ENCODE assay signal across 11 cellular contexts in genomic region chr15:92833493-92834271, GRCh38.
DNase-seq lines count a peak whose midpoint lies in the region; ATAC-seq and TF ChIP-seq lines count a peak whose summit lies in the region.
"Had no signal": no experiment of that assay in that cellular context is flagged by ENCODE, and none has a peak within 500 bp of the region (broad histone marks: within the 10 kb centered on the region; RNA-seq: fewer than 3 reads in every experiment).

No MANE protein-coding gene starts in this region.

- H3K9me3 ChIP-seq in Peyer's patch (no peaks in the 10 kb centered on the region), esophagus (ENCODE audit: control insufficient read depth in 2 of 2, insufficient read depth in 1 of 2, low read depth in 1 of 2, low read length in 1 of 2) (no peaks in the 10 kb centered on the region), gastrocnemius medialis (no peaks in the 10 kb centered on the region)
- H3K9me3 ChIP-seq: mucosa of descending colon had no signal

- H3K27me3 ChIP-seq in Peyer's patch (no peaks in the 10 kb centered on the region), esophagus (ENCODE audit: control insufficient read depth in 1 of 2, insufficient read depth in 2 of 2, low read length in 2 of 2) (no peaks in the 10 kb centered on the region), gastrocnemius medialis (no peaks in the 10 kb centered on the region)

- TF ChIP-seq CTCF in Calu3 (IDR thresholded peaks at IDR 0.05; ENCODE audit: unreplicated experiment), result no peak
- TF ChIP-seq CTCF in Peyer's patch (IDR thresholded peaks at IDR 0.05), result no peak
- no peak for TF ChIP-seq CTCF in gastrocnemius medialis (IDR thresholded peaks at IDR 0.05 in 4 of 5, conservative IDR thresholded peaks at IDR 0.05 in 1 of 5)

- H3K4me1 ChIP-seq in Peyer's patch, result peaks cover 0 to 31% (median 13%) of the 10 kb centered on the region in 4 donors
- H3K4me1 ChIP-seq in esophagus (ENCODE audit: control insufficient read depth in 2 of 2, insufficient read depth in 2 of 2, low read length in 1 of 2), result peaks cover 0 to 6% of the 10 kb centered on the region in 2 donors
- H3K4me1 ChIP-seq in gastrocnemius medialis, result peaks cover 37 to 38% of the 10 kb centered on the region in 2 donors

- BruUV-seq in Calu3 (replicated peaks; lab: Mats Ljungman, UMichigan), result no TSS peak

- no peak overlapping the region for H3K4me3 Mint-ChIP-seq in Calu3 (ENCODE audit: low read depth, unreplicated experiment)

- in situ Hi-C loops in gastrocnemius medialis (cut with MboI; ENCODE audit: low sequenced_read_pairs in 4 of 4), result no loop called here

- 85 to 86% methylated on average over 5 of the region's 5 CpGs for WGBS in esophagus, 2 donors

- H3K4me1 Mint-ChIP-seq in Calu3 (ENCODE audit: low read depth, unreplicated experiment), result peaks cover 32% of the 10 kb centered on the region

- ATAC-seq in gastrocnemius medialis (no peak), GM18519 (IDR thresholded peaks at IDR 0.05; ENCODE audit: low FRiP score, unreplicated experiment) (no peak)
- ATAC-seq: mucosa of descending colon had no signal

- no peaks in the 10 kb centered on the region for H3K27me3 Mint-ChIP-seq in Calu3 (ENCODE audit: unreplicated experiment)

- intact Hi-C loops in Calu3 (cut with micrococcal nuclease; ENCODE audit: unreplicated experiment), result no loop called here
- intact Hi-C loops in gastrocnemius medialis (cut with DNase I; ENCODE audit: low total_unique reads), result no loop called here

- DNase-seq in Calu3 (no peak), Peyer's patch (no peak), gastrocnemius medialis (no peak), AML-193 (lab: John Stamatoyannopoulos, UW) (no peak), ureter (ENCODE audit: low spot score) (no peak), hypothalamus (lab: John Stamatoyannopoulos, UW) (no peak)
- DNase-seq: H7, T-helper 9 cell had no signal

- TF ChIP-seq POLR2A in Peyer's patch (IDR thresholded peaks at IDR 0.05) (no peak), gastrocnemius medialis (IDR thresholded peaks at IDR 0.05) (no peak)

- H3K9me3 Mint-ChIP-seq in Calu3 (ENCODE audit: low read depth, unreplicated experiment), result no peaks in the 10 kb centered on the region

- H3K36me3 ChIP-seq in Peyer's patch, result no peaks in the 10 kb centered on the region
- H3K36me3 ChIP-seq in esophagus (ENCODE audit: control insufficient read depth in 2 of 2, insufficient read depth in 2 of 2, low read length in 1 of 2), result no peaks in the 10 kb centered on the region
- no peaks in the 10 kb centered on the region for H3K36me3 ChIP-seq in gastrocnemius medialis

- CTCF ChIA-PET in Calu3 (lab: Charles Lee), result interaction anchor here (2.1 kb wide), 1 partner anchor 73 kb away, joined by 5 read pairs; no protein-coding TSS in a partner anchor

- no peak overlapping the region for H3K4me3 ChIP-seq in Peyer's patch
- no peak overlapping the region for H3K4me3 ChIP-seq in esophagus (ENCODE audit: low read depth in 1 of 2, low read length in 2 of 2)
- peak overlapping the region in 1 of 4 donors; percentile 15 for H3K4me3 ChIP-seq in gastrocnemius medialis
- H3K4me3 ChIP-seq: mucosa of descending colon had no signal

- peak overlapping the region; percentile 99 for H3K27ac Mint-ChIP-seq in Calu3 (ENCODE audit: unreplicated experiment)

- H3K36me3 Mint-ChIP-seq in Calu3 (ENCODE audit: insufficient read depth, unreplicated experiment), result peaks cover 24% of the 10 kb centered on the region

- H3K27ac ChIP-seq in Peyer's patch, result peak overlapping the region; percentile 45 to 93 (median 80)
- peak overlapping the region; percentile 61 to 98 for H3K27ac ChIP-seq in esophagus (ENCODE audit: low read depth in 2 of 2, low read length in 1 of 2)
- H3K27ac ChIP-seq in gastrocnemius medialis, result peak overlapping the region; percentile 85 to 92 (median 90)
